ENCODE assay signal across 1 cellular context in the genomic region with DNA sequence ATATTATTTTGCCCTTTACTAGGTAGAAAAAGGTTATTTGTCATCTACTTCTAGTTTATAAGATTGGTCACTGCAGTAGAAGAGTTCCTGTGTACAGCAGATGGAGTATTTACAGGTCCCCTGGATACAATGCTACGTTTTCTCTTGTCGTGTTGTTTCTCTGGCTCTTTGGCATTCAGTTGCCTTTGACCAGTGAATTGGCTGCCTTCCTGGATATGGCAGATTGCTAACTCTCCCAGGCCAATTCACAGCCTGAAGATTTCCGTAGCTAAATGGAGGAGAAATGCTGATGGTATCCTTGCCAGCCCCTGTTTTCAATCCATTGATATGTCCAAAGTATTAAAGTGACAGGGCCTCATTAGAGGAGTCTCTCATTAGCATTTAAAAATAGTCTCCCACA.
TF ChIP-seq lines count a peak whose summit lies in the region.

No MANE protein-coding gene starts in this region.

TF ChIP-seq in HepG2, 621 proteins besides CTCF, POLR2A, EP300 and RAD21 (continued from another document):
- TF ChIP-seq, protein P1, sequence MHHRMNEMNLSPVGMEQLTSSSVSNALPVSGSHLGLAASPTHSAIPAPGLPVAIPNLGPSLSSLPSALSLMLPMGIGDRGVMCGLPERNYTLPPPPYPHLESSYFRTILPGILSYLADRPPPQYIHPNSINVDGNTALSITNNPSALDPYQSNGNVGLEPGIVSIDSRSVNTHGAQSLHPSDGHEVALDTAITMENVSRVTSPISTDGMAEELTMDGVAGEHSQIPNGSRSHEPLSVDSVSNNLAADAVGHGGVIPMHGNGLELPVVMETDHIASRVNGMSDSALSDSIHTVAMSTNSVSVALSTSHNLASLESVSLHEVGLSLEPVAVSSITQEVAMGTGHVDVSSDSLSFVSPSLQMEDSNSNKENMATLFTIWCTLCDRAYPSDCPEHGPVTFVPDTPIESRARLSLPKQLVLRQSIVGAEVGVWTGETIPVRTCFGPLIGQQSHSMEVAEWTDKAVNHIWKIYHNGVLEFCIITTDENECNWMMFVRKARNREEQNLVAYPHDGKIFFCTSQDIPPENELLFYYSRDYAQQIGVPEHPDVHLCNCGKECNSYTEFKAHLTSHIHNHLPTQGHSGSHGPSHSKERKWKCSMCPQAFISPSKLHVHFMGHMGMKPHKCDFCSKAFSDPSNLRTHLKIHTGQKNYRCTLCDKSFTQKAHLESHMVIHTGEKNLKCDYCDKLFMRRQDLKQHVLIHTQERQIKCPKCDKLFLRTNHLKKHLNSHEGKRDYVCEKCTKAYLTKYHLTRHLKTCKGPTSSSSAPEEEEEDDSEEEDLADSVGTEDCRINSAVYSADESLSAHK (CRISPR knock-in tag; IDR thresholded peaks at IDR 0.05; ENCODE audit: borderline replicate concordance): no peak
- TF ChIP-seq ZNF678 (CRISPR knock-in tag; IDR thresholded peaks at IDR 0.05) (no peak), CHD2 (IDR thresholded peaks at IDR 0.05; ENCODE audit: low read depth, low read length) (no peak), ZNF75D (CRISPR knock-in tag; IDR thresholded peaks at IDR 0.05; ENCODE audit: borderline replicate concordance) (no peak), HNRNPLL (IDR thresholded peaks at IDR 0.05; ENCODE audit: low read depth, low read length, poor library complexity, severe bottlenecking) (no peak), TOE1 (CRISPR knock-in tag; IDR thresholded peaks at IDR 0.05) (no peak), RARG (CRISPR knock-in tag; IDR thresholded peaks at IDR 0.05; ENCODE audit: low read depth) (no peak), POLR2AphosphoS5 (IDR thresholded peaks at IDR 0.05; ENCODE audit: low read depth, low read length) (no peak), RCOR2 (CRISPR knock-in tag; IDR thresholded peaks at IDR 0.05) (no peak), PLRG1 (conservative IDR thresholded peaks at IDR 0.05) (no peak), TEAD3 (CRISPR knock-in tag; optimal IDR thresholded peaks at IDR 0.05; ENCODE audit: borderline replicate concordance) (no peak), ZNF468 (CRISPR knock-in tag; IDR thresholded peaks at IDR 0.05) (no peak), PHF5A (CRISPR knock-in tag; IDR thresholded peaks at IDR 0.05; ENCODE audit: low read depth, unreplicated experiment) (no peak)
- TF ChIP-seq, protein P2, sequence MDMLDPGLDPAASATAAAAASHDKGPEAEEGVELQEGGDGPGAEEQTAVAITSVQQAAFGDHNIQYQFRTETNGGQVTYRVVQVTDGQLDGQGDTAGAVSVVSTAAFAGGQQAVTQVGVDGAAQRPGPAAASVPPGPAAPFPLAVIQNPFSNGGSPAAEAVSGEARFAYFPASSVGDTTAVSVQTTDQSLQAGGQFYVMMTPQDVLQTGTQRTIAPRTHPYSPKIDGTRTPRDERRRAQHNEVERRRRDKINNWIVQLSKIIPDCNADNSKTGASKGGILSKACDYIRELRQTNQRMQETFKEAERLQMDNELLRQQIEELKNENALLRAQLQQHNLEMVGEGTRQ (IDR thresholded peaks at IDR 0.05; ENCODE audit: low read depth, low read length): no peak
- TF ChIP-seq, protein P2 (CRISPR knock-in tag; IDR thresholded peaks at IDR 0.05; ENCODE audit: borderline replicate concordance): no peak
- TF ChIP-seq, protein P3, sequence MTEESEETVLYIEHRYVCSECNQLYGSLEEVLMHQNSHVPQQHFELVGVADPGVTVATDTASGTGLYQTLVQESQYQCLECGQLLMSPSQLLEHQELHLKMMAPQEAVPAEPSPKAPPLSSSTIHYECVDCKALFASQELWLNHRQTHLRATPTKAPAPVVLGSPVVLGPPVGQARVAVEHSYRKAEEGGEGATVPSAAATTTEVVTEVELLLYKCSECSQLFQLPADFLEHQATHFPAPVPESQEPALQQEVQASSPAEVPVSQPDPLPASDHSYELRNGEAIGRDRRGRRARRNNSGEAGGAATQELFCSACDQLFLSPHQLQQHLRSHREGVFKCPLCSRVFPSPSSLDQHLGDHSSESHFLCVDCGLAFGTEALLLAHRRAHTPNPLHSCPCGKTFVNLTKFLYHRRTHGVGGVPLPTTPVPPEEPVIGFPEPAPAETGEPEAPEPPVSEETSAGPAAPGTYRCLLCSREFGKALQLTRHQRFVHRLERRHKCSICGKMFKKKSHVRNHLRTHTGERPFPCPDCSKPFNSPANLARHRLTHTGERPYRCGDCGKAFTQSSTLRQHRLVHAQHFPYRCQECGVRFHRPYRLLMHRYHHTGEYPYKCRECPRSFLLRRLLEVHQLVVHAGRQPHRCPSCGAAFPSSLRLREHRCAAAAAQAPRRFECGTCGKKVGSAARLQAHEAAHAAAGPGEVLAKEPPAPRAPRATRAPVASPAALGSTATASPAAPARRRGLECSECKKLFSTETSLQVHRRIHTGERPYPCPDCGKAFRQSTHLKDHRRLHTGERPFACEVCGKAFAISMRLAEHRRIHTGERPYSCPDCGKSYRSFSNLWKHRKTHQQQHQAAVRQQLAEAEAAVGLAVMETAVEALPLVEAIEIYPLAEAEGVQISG (CRISPR knock-in tag; IDR thresholded peaks at IDR 0.05): no peak
- TF ChIP-seq, protein P4, sequence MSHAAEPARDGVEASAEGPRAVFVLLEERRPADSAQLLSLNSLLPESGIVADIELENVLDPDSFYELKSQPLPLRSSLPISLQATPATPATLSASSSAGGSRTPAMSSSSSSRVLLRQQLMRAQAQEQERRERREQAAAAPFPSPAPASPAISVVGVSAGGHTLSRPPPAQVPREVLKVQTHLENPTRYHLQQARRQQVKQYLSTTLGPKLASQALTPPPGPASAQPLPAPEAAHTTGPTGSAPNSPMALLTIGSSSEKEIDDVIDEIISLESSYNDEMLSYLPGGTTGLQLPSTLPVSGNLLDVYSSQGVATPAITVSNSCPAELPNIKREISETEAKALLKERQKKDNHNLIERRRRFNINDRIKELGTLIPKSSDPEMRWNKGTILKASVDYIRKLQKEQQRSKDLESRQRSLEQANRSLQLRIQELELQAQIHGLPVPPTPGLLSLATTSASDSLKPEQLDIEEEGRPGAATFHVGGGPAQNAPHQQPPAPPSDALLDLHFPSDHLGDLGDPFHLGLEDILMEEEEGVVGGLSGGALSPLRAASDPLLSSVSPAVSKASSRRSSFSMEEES (CRISPR knock-in tag; IDR thresholded peaks at IDR 0.05): no peak
